Comparison of ENCODE assay signal across 8 cellular contexts in the genomic region with DNA sequence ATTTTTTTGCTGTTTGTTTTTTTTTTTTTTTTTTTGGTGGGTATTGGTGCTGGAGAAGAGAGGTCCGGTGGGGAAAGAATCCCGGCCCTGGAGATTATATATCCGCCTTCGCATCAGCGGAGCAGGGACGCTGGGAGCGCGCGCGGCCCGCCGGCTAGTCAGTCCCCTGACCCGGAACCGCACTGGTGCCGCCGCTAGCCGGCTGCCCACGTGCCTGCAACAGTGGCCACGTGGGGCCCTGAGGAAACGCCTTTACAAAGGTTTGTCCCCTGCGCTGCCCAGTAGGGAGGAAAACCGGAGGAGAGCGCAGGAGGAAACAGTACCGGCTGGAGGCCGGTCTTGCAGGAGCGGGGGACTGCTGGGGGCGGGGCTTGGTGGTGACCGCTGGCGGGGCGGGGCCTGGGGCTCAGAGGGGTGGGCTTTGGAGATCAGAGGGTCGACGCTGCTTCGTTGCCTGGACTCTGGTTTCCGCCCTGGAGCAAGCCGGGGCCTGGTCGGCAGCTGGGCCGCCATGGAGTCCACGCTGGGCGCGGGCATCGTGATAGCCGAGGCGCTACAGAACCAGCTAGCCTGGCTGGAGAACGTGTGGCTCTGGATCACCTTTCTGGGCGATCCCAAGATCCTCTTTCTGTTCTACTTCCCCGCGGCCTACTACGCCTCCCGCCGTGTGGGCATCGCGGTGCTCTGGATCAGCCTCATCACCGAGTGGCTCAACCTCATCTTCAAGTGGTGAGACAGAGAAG. TPM values are rescaled to one million over a fixed set of nuclear protein-coding genes. Genes with fewer than 3 reads are reported as not detected.
DNase-seq lines count a peak whose midpoint lies in the region; ATAC-seq and TF ChIP-seq lines count a peak whose summit lies in the region.

G6PC3 (plus strand) TSS at position 281 of the 743 bp plus-strand sequence; CDS start at position 512, 231 bp downstream.

- peak within 1 kb of the TSS; percentile 86 for H3K9ac ChIP-seq in HUES6 (ENCODE audit: low read length)
- H3K9ac ChIP-seq in OCI-LY3 (ENCODE audit: low read length), result peak within 1 kb of the TSS; percentile 91

- peak within 1 kb of the TSS; percentile 79; the same call in 1 of the 2 replicates for H3K27ac ChIP-seq in HUES6 (ENCODE audit: low read depth, low read length)
- peak within 1 kb of the TSS; percentile 80 for H3K27ac ChIP-seq in OCI-LY3 (ENCODE audit: low read length)

- H3K27me3 ChIP-seq in HUES6 (ENCODE audit: control insufficient read depth, insufficient read depth, low read length), result no peaks in the 10 kb centered on the region
- no peaks in the 10 kb centered on the region for H3K27me3 ChIP-seq in OCI-LY3 (ENCODE audit: low read depth, low read length)
- H3K27me3 ChIP-seq in mononuclear cell (ENCODE audit: insufficient read depth, low read length), result no peaks in the 10 kb centered on the region

- in situ Hi-C loops in Caki2 (cut with HindIII; ENCODE audit: low pct_unique_long_range_greater_than_20kb, low sequenced_read_pairs), result no loop called here

- ATAC-seq in GM21381 (IDR thresholded peaks at IDR 0.05; ENCODE audit: unreplicated experiment), result peak; percentile 70

- H4K20me1 ChIP-seq in OCI-LY3 (ENCODE audit: insufficient read depth, low read length), result no peaks in the 10 kb centered on the region

- peak; percentile 96 for DNase-seq in Caki2 (ENCODE audit: low read depth)
- DNase-seq in activated T-cell treated with anti-CD3 and anti-CD28 coated beads for 24 hours (ENCODE audit: low read depth), result peak; percentile 82
- DNase-seq in epidermal melanocyte (ENCODE audit: insufficient read length, low spot score), result peak; percentile 97
- peak; percentile 45 to 54 for DNase-seq in stimulated activated CD8-positive, alpha-beta memory T cell treated with anti-CD3 and anti-CD28 coated beads, Interleukin-4, amount 100 ng/mL, for 1 hour (ENCODE audit: low read depth in 2 of 2, low spot score in 1 of 2)

- peak within 1 kb of the TSS; percentile 63; the same call in 1 of the 2 replicates for H2AFZ ChIP-seq in OCI-LY3 (ENCODE audit: low read depth, low read length)

- H3K36me3 ChIP-seq in HUES6 (ENCODE audit: control insufficient read depth, insufficient read depth, low read length), result peaks cover 19% of the 10 kb centered on the region
- peaks cover 2% of the 10 kb centered on the region for H3K36me3 ChIP-seq in OCI-LY3 (replicated peaks; ENCODE audit: low read depth, low read length)

- H3K79me2 ChIP-seq in OCI-LY3 (ENCODE audit: low read length), result peaks cover 35% of the 10 kb centered on the region

- H3K4me1 ChIP-seq in HUES6 (ENCODE audit: control insufficient read depth, insufficient read depth, low read length), result peaks cover 18% of the 10 kb centered on the region
- peaks cover 19% of the 10 kb centered on the region for H3K4me1 ChIP-seq in OCI-LY3 (ENCODE audit: low read length)
- H3K4me1 ChIP-seq in mononuclear cell (ENCODE audit: insufficient read depth, low read length), result peaks cover 41% of the 10 kb centered on the region

- H3K4me2 ChIP-seq in OCI-LY3 (ENCODE audit: low read length), result peak within 1 kb of the TSS; percentile 72

- no peak for TF ChIP-seq CTCF in OCI-LY3 (IDR thresholded peaks at IDR 0.05; ENCODE audit: low read depth, low read length)

- H3K9me3 ChIP-seq in HUES6 (ENCODE audit: control insufficient read depth, insufficient read depth, low read depth, low read length) (no peaks in the 10 kb centered on the region), OCI-LY3 (ENCODE audit: insufficient read depth, low read length) (no peaks in the 10 kb centered on the region), mononuclear cell (ENCODE audit: low read depth, low read length) (no peaks in the 10 kb centered on the region)

- H3K4me3 ChIP-seq in HUES6 (ENCODE audit: low read depth, low read length) (peak within 1 kb of the TSS; percentile 80), OCI-LY3 (ENCODE audit: low read length) (peak within 1 kb of the TSS; percentile 95), mononuclear cell (ENCODE audit: low read length) (peak within 1 kb of the TSS; percentile 47)

RNA-seq across cellular contexts. Expression of gene G6PC3, which starts in this region (rescaled TPM):
- 42.4 and 50.6 TPM in 2 replicates for total RNA-seq in Caki2 (2014; rRNA removed; shearing (Covaris generic); ENCODE audit: low replicate concordance)
- 5.0 TPM for total RNA-seq in mononuclear cell

Comparison
In these comparisons a context has a peak if more than half of its experiments do, and no peak if none do; other contexts are left out.
1. Peak in every context shown above with its lines: DNase-seq, ATAC-seq, H3K4me3 ChIP-seq and H3K27ac ChIP-seq.